In the genomic region with DNA sequence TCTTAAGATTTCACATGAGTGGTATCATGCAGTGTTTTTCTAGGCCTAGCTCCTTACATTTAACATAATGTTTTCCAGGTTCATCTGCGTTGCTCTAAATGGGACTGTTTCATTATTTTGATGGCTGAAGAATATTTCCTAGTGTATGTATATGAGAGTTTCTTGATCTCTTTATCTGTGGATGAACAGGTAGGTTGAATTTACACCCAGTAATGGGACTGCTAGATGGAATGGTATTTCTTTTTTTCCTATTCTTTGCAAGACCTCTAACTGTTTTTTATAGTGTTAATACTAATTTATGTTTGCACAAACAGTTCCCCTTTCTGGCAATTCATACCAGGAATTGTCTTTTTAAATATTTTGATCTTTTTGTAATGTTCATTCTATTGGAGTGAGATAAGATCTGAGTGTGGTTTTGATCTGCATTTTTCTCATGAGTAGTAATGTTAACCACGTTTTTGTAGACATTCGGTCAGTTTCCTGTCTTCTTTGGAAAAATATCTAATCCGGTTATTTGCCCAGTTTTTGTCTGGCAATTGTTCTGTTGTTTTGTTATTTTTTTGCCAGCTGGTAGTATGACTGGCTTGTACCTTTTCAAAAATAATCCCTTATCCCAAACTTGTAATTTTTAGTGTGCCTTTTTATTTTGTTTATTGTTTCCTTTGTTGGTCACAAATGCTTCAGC, we compare ENCODE assay signal across 8 cellular contexts.
DNase-seq lines count a peak whose midpoint lies in the region; ATAC-seq and TF ChIP-seq lines count a peak whose summit lies in the region.
"Not testable (repeated sequence)": the region's sequence is repeated elsewhere in the genome, so short reads cannot be mapped to it uniquely, and the experiment has no call there.

No MANE protein-coding gene starts in this region.

- not testable (repeated sequence) for H4K20me1 ChIP-seq in BLaER1 treated with 17β-estradiol and CSF1 and Interleukin-3, amounts not matched to agents 10 nM and 100 nM

- peaks cover 20 to 33% (median 27%) of the 10 kb centered on the region in 10 experiments for H3K4me1 ChIP-seq in BLaER1 treated with 17β-estradiol and CSF1 and Interleukin-3, amounts not matched to agents 10 nM and 100 nM
- H3K4me1 ChIP-seq in RWPE2 (ENCODE audit: insufficient read depth, poor library complexity, severe bottlenecking) = not testable (repeated sequence)

- H3K9ac ChIP-seq in BLaER1 treated with 17β-estradiol and CSF1 and Interleukin-3, amounts not matched to agents 10 nM and 100 nM = 0 out of 22 replicates have a peak overlapping the region, but pooled peaks of 1 of the 11 experiments have one; percentile 6

- TF ChIP-seq CTCF in HFFc6 (IDR thresholded peaks at IDR 0.05); RWPE2 (IDR thresholded peaks at IDR 0.05; ENCODE audit: poor library complexity, severe bottlenecking); fibroblast of villous mesenchyme (IDR thresholded peaks at IDR 0.05; ENCODE audit: insufficient read depth, low read depth, low read length); nephron progenitor cell (IDR thresholded peaks at IDR 0.05); type B pancreatic cell (conservative IDR thresholded peaks at IDR 0.05): not testable (repeated sequence)

- peak overlapping the region; percentile 71 to 99 (median 95); a peak in 17 of 22 replicates for H3K4me2 ChIP-seq in BLaER1 treated with 17β-estradiol and CSF1 and Interleukin-3, amounts not matched to agents 10 nM and 100 nM

- H3K4me3 Mint-ChIP-seq in HFFc6 = peak overlapping the region; percentile 97
- peak overlapping the region; percentile 93 for H3K4me3 Mint-ChIP-seq in activated naive CD4-positive, alpha-beta T cell treated with anti-CD3 and anti-CD28 coated beads, Interleukin-2, amount 50 U/mL, for 24 hours
- peak overlapping the region; percentile 90 for H3K4me3 Mint-ChIP-seq in central memory CD8-positive, alpha-beta T cell
- peak overlapping the region; percentile 92 for H3K4me3 Mint-ChIP-seq in nephron progenitor cell
- peak overlapping the region; percentile 95 for H3K4me3 Mint-ChIP-seq in type B pancreatic cell

- H3K27me3 Mint-ChIP-seq in HFFc6 (ENCODE audit: insufficient read depth); activated naive CD4-positive, alpha-beta T cell treated with anti-CD3 and anti-CD28 coated beads, Interleukin-2, amount 50 U/mL, for 24 hours; central memory CD8-positive, alpha-beta T cell; nephron progenitor cell (ENCODE audit: low read depth, poor library complexity); type B pancreatic cell: not testable (repeated sequence)

- H3K27me3 ChIP-seq in BLaER1 treated with 17β-estradiol and CSF1 and Interleukin-3, amounts not matched to agents 10 nM and 100 nM; RWPE2 (ENCODE audit: insufficient read depth, poor library complexity, severe bottlenecking): not testable (repeated sequence)

- not testable (repeated sequence) for H3K9me3 Mint-ChIP-seq in HFFc6; activated naive CD4-positive, alpha-beta T cell treated with anti-CD3 and anti-CD28 coated beads, Interleukin-2, amount 50 U/mL, for 24 hours; central memory CD8-positive, alpha-beta T cell; nephron progenitor cell; type B pancreatic cell

- H3K36me3 ChIP-seq in BLaER1 treated with 17β-estradiol and CSF1 and Interleukin-3, amounts not matched to agents 10 nM and 100 nM = peaks cover 25 to 47% (median 35%) of the 10 kb centered on the region in 11 experiments
- H3K36me3 ChIP-seq in RWPE2 (ENCODE audit: low read depth) = peaks cover 20% of the 10 kb centered on the region

- not testable (repeated sequence) for ATAC-seq in RWPE2 (ENCODE audit: low read depth); central memory CD8-positive, alpha-beta T cell (replicated peaks; ENCODE audit: extremely low read depth, poor library complexity, severe bottlenecking)

- not testable (repeated sequence) for H3K27ac ChIP-seq in BLaER1 treated with 17β-estradiol and CSF1 and Interleukin-3, amounts not matched to agents 10 nM and 100 nM
- H3K27ac ChIP-seq in RWPE2 (ENCODE audit: poor library complexity, severe bottlenecking) = peak overlapping the region; percentile 72

- H3K4me3 ChIP-seq in BLaER1 treated with 17β-estradiol and CSF1 and Interleukin-3, amounts not matched to agents 10 nM and 100 nM; RWPE2 (ENCODE audit: severe bottlenecking); fibroblast of villous mesenchyme (ENCODE audit: low read depth, low read length): not testable (repeated sequence)

- H3K4me1 Mint-ChIP-seq in HFFc6 (ENCODE audit: low read depth) (peaks cover 61% of the 10 kb centered on the region), nephron progenitor cell (peaks cover 30% of the 10 kb centered on the region), type B pancreatic cell (ENCODE audit: unreplicated experiment) (peaks cover 25% of the 10 kb centered on the region)
- H3K4me1 Mint-ChIP-seq in activated naive CD4-positive, alpha-beta T cell treated with anti-CD3 and anti-CD28 coated beads, Interleukin-2, amount 50 U/mL, for 24 hours = peaks cover 45% of the 10 kb centered on the region
- peaks cover 40% of the 10 kb centered on the region for H3K4me1 Mint-ChIP-seq in central memory CD8-positive, alpha-beta T cell

- peak; percentile 72 for DNase-seq in HFFc6
- DNase-seq in RWPE2 (ENCODE audit: low spot score); central memory CD8-positive, alpha-beta T cell (ENCODE audit: low spot score in 2 of 2); nephron progenitor cell; type B pancreatic cell (ENCODE audit: extremely low spot score, unreplicated experiment): not testable (repeated sequence)
- peak; percentile 64 for DNase-seq in fibroblast of villous mesenchyme (ENCODE audit: low read depth)

- peaks cover 39% of the 10 kb centered on the region for H3K36me3 Mint-ChIP-seq in HFFc6 (ENCODE audit: low read depth)
- H3K36me3 Mint-ChIP-seq in activated naive CD4-positive, alpha-beta T cell treated with anti-CD3 and anti-CD28 coated beads, Interleukin-2, amount 50 U/mL, for 24 hours = peaks cover 16% of the 10 kb centered on the region
- H3K36me3 Mint-ChIP-seq in central memory CD8-positive, alpha-beta T cell (ENCODE audit: insufficient read depth) = peaks cover 17% of the 10 kb centered on the region
- H3K36me3 Mint-ChIP-seq in nephron progenitor cell (ENCODE audit: low read depth) = peaks cover 54% of the 10 kb centered on the region
- peaks cover 35% of the 10 kb centered on the region for H3K36me3 Mint-ChIP-seq in type B pancreatic cell

- not testable (repeated sequence) for H3K9me3 ChIP-seq in BLaER1 treated with 17β-estradiol and CSF1 and Interleukin-3, amounts not matched to agents 10 nM and 100 nM (replicated peaks in 1 of 11); RWPE2 (ENCODE audit: severe bottlenecking)

- H3K27ac Mint-ChIP-seq in HFFc6 = peak overlapping the region; percentile 87
- H3K27ac Mint-ChIP-seq in activated naive CD4-positive, alpha-beta T cell treated with anti-CD3 and anti-CD28 coated beads, Interleukin-2, amount 50 U/mL, for 24 hours; central memory CD8-positive, alpha-beta T cell (ENCODE audit: low read depth); nephron progenitor cell; type B pancreatic cell: not testable (repeated sequence)
